ENCODE assay signal across 9 cellular contexts in genomic region chr20:1503564-1504227, GRCh38. TPM values are rescaled to one million over a fixed set of nuclear protein-coding genes. Genes with fewer than 3 reads are reported as not detected.
A peak's percentile ranks its signal among the peaks of the same experiment; 100 is the strongest.
DNase-seq lines count a peak whose midpoint lies in the region; ATAC-seq and TF ChIP-seq lines count a peak whose summit lies in the region.
"Had no signal": no experiment of that assay in that cellular context is flagged by ENCODE, and none has a peak within 500 bp of the region (broad histone marks: within the 10 kb centered on the region; RNA-seq: fewer than 3 reads in every experiment).

No MANE protein-coding gene starts in this region.

- H3K9me3 Mint-ChIP-seq in CD8-positive, alpha-beta memory T cell: peaks cover 0 to 10% (median 4%) of the 10 kb centered on the region in 5 donors

- H3K4me1 Mint-ChIP-seq in CD8-positive, alpha-beta memory T cell: peaks cover 2 to 7% (median 5%) of the 10 kb centered on the region in 3 donors

- CTCF ChIA-PET in CD8-positive, alpha-beta memory T cell (lab: Charles Lee): interaction anchor here (0.6 to 3.4 kb wide), 19 partner anchors 10 to 273 kb away, joined by 3 to 19 read pairs (median 4); partner anchors contain the start of gene NSFL1C

- H3K4me3 Mint-ChIP-seq in CD8-positive, alpha-beta memory T cell: no peak overlapping the region
- H3K4me3 Mint-ChIP-seq: activated naive CD8-positive, alpha-beta T cell had no signal

- peaks cover 29 to 53% of the 10 kb centered on the region in 2 donors for H3K27me3 Mint-ChIP-seq in CD8-positive, alpha-beta memory T cell

- H3K9me3 ChIP-seq in CD8-positive, alpha-beta memory T cell (ENCODE audit: low read length): no peaks in the 10 kb centered on the region
- H3K9me3 ChIP-seq in right lobe of liver: no peaks in the 10 kb centered on the region

- 0% methylated on average over 4 of the region's 8 CpGs for WGBS in right lobe of liver (ENCODE audit: insufficient coverage, low coverage, low lambda C conversion rate, missing lambda C conversion rate)

- no peak overlapping the region for H3K4me3 ChIP-seq in CD8-positive, alpha-beta memory T cell (ENCODE audit: low read length)
- no peak overlapping the region for H3K4me3 ChIP-seq in right lobe of liver

- H3K27ac Mint-ChIP-seq in CD8-positive, alpha-beta memory T cell: no peak overlapping the region
- H3K27ac Mint-ChIP-seq: activated naive CD8-positive, alpha-beta T cell had no signal

- no peaks in the 10 kb centered on the region for H3K27me3 ChIP-seq in CD8-positive, alpha-beta memory T cell (ENCODE audit: insufficient read depth, low read length, poor library complexity, severe bottlenecking)
- no peaks in the 10 kb centered on the region for H3K27me3 ChIP-seq in right lobe of liver

- TF ChIP-seq POLR2A in right lobe of liver (IDR thresholded peaks at IDR 0.05): no peak

- H3K36me3 ChIP-seq in CD8-positive, alpha-beta memory T cell (ENCODE audit: insufficient read depth, low read length): no peaks in the 10 kb centered on the region
- no peaks in the 10 kb centered on the region for H3K36me3 ChIP-seq in right lobe of liver

- H3K4me1 ChIP-seq in CD8-positive, alpha-beta memory T cell (ENCODE audit: insufficient read depth, low read length): peaks cover 3% of the 10 kb centered on the region
- H3K4me1 ChIP-seq in right lobe of liver: no peaks in the 10 kb centered on the region

- TF ChIP-seq CTCF in right lobe of liver (IDR thresholded peaks at IDR 0.05): peak; percentile 97 to 98 (median 98)

- intact Hi-C loops in right lobe of liver (cut with DNase I): no loop called here

- peaks cover 0 to 15% (median 0%) of the 10 kb centered on the region in 3 donors for H3K36me3 Mint-ChIP-seq in CD8-positive, alpha-beta memory T cell

- DNase-seq in CD8-positive, alpha-beta memory T cell: peak; percentile 48 to 83 (median 69)
- DNase-seq in NCI-H526 (lab: John Stamatoyannopoulos, UW) (peak; percentile 96 to 97), dedifferentiated amniotic fluid mesenchymal stem cell (ENCODE audit: extremely low spot score) (peak; percentile 89), right lobe of liver (peak; percentile 76 to 81 (median 78))
- DNase-seq in activated CD4-positive, alpha-beta T cell treated with anti-CD3 and anti-CD28 coated beads for 48 hours: peak; percentile 81
- peak; percentile 48 for DNase-seq in stimulated activated CD8-positive, alpha-beta memory T cell treated with anti-CD3 and anti-CD28 coated beads, Interleukin-12 subunit alpha, Interleukin-12 subunit beta, amount 100 ng/mL, for 4 hours (ENCODE audit: low read depth)

- ATAC-seq in GM19463 (IDR thresholded peaks at IDR 0.05; ENCODE audit: unreplicated experiment): peak; percentile 80
- peak; percentile 95 for ATAC-seq in HG03521 (IDR thresholded peaks at IDR 0.05; ENCODE audit: unreplicated experiment)
- ATAC-seq in right lobe of liver: peak; percentile 100

- POLR2A ChIA-PET in CD8-positive, alpha-beta memory T cell (lab: Charles Lee): interaction anchor here (0.6 to 0.8 kb wide), 2 partner anchors 30 to 231 kb away, joined by 3 read pairs; no protein-coding TSS in a partner anchor

- H3K27ac ChIP-seq in CD8-positive, alpha-beta memory T cell (ENCODE audit: low read depth, low read length): no peak overlapping the region
- H3K27ac ChIP-seq in right lobe of liver: no peak overlapping the region

RNA-seq across cellular contexts. Expression of gene SIRPB2, which starts 12.5 kb away (rescaled TPM):
- total RNA-seq in CD8-positive, alpha-beta memory T cell: not detected
- polyA plus RNA-seq in CD8-positive, alpha-beta memory T cell: not detected
- total RNA-seq in right lobe of liver: 1 to 10 TPM in 5 of 6 experiments, under 1 TPM in 1; 0.55 to 5.6 (median 2.4) TPM

RNA-seq across cellular contexts. Expression of gene NSFL1C, which starts 37.0 kb away (rescaled TPM):
- 100 to 1,000 TPM; 103 to 107 TPM for total RNA-seq in CD8-positive, alpha-beta memory T cell
- 78.8 TPM for polyA plus RNA-seq in CD8-positive, alpha-beta memory T cell
- total RNA-seq in right lobe of liver: 10 to 100 TPM; 40.8 to 53.5 (median 43.4) TPM

RNA-seq across cellular contexts. Expression of gene SIRPD, which starts 53.8 kb away (rescaled TPM):
- not detected for total RNA-seq in CD8-positive, alpha-beta memory T cell
- not detected for polyA plus RNA-seq in CD8-positive, alpha-beta memory T cell
- not detected for total RNA-seq in right lobe of liver
